Comparison of ENCODE assay signal across 21 cellular contexts in the genomic region with DNA sequence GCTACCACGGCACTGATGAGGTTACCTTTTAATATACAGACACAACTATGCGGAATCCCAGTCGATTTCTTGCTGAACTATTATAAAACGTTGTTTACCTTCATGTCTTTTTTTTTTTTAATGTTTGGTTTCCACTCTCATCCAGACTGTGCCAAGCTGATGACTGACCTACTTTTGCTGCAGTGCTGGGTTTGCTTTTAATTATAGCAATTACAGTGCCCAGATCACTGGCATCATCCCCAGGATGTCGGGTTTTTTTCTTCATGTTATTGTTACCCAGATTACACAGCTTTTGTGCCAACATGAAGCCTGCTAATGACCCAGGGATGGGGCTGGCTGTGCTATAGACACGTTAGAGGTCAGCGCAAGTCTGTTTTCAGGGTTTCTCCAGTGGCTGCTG.
DNase-seq lines count a peak whose midpoint lies in the region; TF ChIP-seq lines count a peak whose summit lies in the region.
"Had no signal": no experiment of that assay in that cellular context is flagged by ENCODE, and none has a peak within 500 bp of the region (broad histone marks: within the 10 kb centered on the region; RNA-seq: fewer than 3 reads in every experiment).

No MANE protein-coding gene starts in this region.

- H3K4me3 ChIP-seq in neural progenitor cell (no peak overlapping the region), transverse colon (no peak overlapping the region)
- H3K4me3 ChIP-seq: Peyer's patch, thoracic aorta had no signal

- H3K27me3 Mint-ChIP-seq in neural progenitor cell (ENCODE audit: insufficient read depth, low read depth): peaks cover 7% of the 10 kb centered on the region

- no peaks in the 10 kb centered on the region for H3K36me3 Mint-ChIP-seq in neural progenitor cell
- H3K36me3 Mint-ChIP-seq: activated CD4-positive, alpha-beta memory T cell treated with anti-CD3 and anti-CD28 coated beads for 36 hours; CD4-positive, alpha-beta memory T cell; naive B cell; stimulated activated memory B cell treated with anti-CD40 and anti-IgM and Interleukin-4, amounts not matched to agents 10 μg/mL and 1 μg/mL and 100 μg/mL, for 72 hours had no signal

- no peak for TF ChIP-seq POLR2A in transverse colon (IDR thresholded peaks at IDR 0.05)

- TF ChIP-seq CTCF in neural progenitor cell (IDR thresholded peaks at IDR 0.05) (no peak), transverse colon (IDR thresholded peaks at IDR 0.05) (no peak)

- no peaks in the 10 kb centered on the region for H3K9me3 ChIP-seq in neural progenitor cell (ENCODE audit: low read depth)
- H3K9me3 ChIP-seq in transverse colon: peaks cover 0 to 3% of the 10 kb centered on the region in 2 donors
- H3K9me3 ChIP-seq: thoracic aorta had no signal

- peak overlapping the region; percentile 54 for H3K4me2 ChIP-seq in neural progenitor cell

- no peaks in the 10 kb centered on the region for H4K20me1 ChIP-seq in neural progenitor cell (ENCODE audit: low read depth)

- no peaks in the 10 kb centered on the region for H3K79me2 ChIP-seq in neural progenitor cell (ENCODE audit: low read depth)
- H3K79me2 ChIP-seq: parathyroid adenoma had no signal

- in situ Hi-C loops in G401 (cut with HindIII; ENCODE audit: low sequenced_read_pairs) (no loop called here), transverse colon (cut with MboI; ENCODE audit: low pct_ligation_motif_present in 1 of 4, low pct_unique_long_range_greater_than_20kb in 1 of 4, low sequenced_read_pairs in 3 of 4) (loop anchor here in 1 of 4 donors (25.0 kb wide), 1 partner anchor 145 kb away; no protein-coding TSS in a partner anchor)

- H3F3A ChIP-seq in neural progenitor cell (ENCODE audit: low read depth): no peaks in the 10 kb centered on the region

- H3K36me3 ChIP-seq in neural progenitor cell (no peaks in the 10 kb centered on the region), transverse colon (no peaks in the 10 kb centered on the region)
- H3K36me3 ChIP-seq: Peyer's patch, thoracic aorta had no signal

- DNase-seq in G401 (ENCODE audit: low spot score): peak; percentile 66
- peak; percentile 89 to 95 for DNase-seq in NCI-H2081 (lab: John Stamatoyannopoulos, UW)
- DNase-seq in caudate nucleus (lab: John Stamatoyannopoulos, UW): peak in 3 of 61 donors; percentile 6 to 30 (median 16)
- DNase-seq in neural progenitor cell (ENCODE audit: low spot score): peak; percentile 46
- no peak for DNase-seq in SIG-M5 (lab: John Stamatoyannopoulos, UW)
- no peak for DNase-seq in transverse colon
- no peak for DNase-seq in OCI-M2 (lab: John Stamatoyannopoulos, UW; ENCODE audit: unreplicated experiment)
- DNase-seq: activated CD4-positive, alpha-beta memory T cell treated with anti-CD3 and anti-CD28 coated beads for 36 hours; activated naive CD4-positive, alpha-beta T cell; CD4-positive, alpha-beta memory T cell; central memory CD4-positive, alpha-beta T cell; DMS79 treated with DMSO at 0.1 percent for 48 hours; mesenchymal stem cell; naive B cell; NCI-H2227 treated with DMSO at 0.1 percent for 48 hours; NK-92 treated with Interleukin-12 subunit alpha and Interleukin-12 subunit beta, amount 100 ng/mL, for 24 hours; Peyer's patch had no signal

- 37 to 55% methylated on average over 5 to 7 of the region's 7 CpGs for WGBS in transverse colon (ENCODE audit: low coverage in 1 of 2), 2 donors

- no peak overlapping the region for H3K27ac Mint-ChIP-seq in neural progenitor cell
- H3K27ac Mint-ChIP-seq: activated CD4-positive, alpha-beta memory T cell treated with anti-CD3 and anti-CD28 coated beads for 36 hours; CD4-positive, alpha-beta memory T cell; naive B cell; stimulated activated memory B cell treated with anti-CD40 and anti-IgM and Interleukin-4, amounts not matched to agents 10 μg/mL and 1 μg/mL and 100 μg/mL, for 72 hours; T-helper 2 cell treated with Interferon-gamma antibody and Interleukin-4, amounts not matched to agents 5 μg/mL and 100 μg/mL, for 36 hours had no signal

- no peak overlapping the region for H3K4me3 Mint-ChIP-seq in neural progenitor cell
- H3K4me3 Mint-ChIP-seq: activated CD4-positive, alpha-beta memory T cell treated with anti-CD3 and anti-CD28 coated beads for 36 hours; CD4-positive, alpha-beta memory T cell; naive B cell; stimulated activated memory B cell treated with anti-CD40 and anti-IgM and Interleukin-4, amounts not matched to agents 10 μg/mL and 1 μg/mL and 100 μg/mL, for 72 hours; T-helper 2 cell treated with Interferon-gamma antibody and Interleukin-4, amounts not matched to agents 5 μg/mL and 100 μg/mL, for 36 hours had no signal

- no peak overlapping the region for H2AFZ ChIP-seq in neural progenitor cell (replicated peaks)
- H2AFZ ChIP-seq: parathyroid adenoma had no signal

- H3K27ac ChIP-seq in caudate nucleus (ENCODE audit: low read depth, low read length) (peak overlapping the region; percentile 46), neural progenitor cell (no peak overlapping the region), transverse colon (peak overlapping the region in 1 of 4 donors; percentile 23)
- H3K27ac ChIP-seq: parathyroid adenoma, thoracic aorta had no signal

- H3K9me3 Mint-ChIP-seq in neural progenitor cell: peaks cover 23% of the 10 kb centered on the region

- H3K4me1 Mint-ChIP-seq in neural progenitor cell: peaks cover 19% of the 10 kb centered on the region
- H3K4me1 Mint-ChIP-seq: CD4-positive, alpha-beta memory T cell; naive B cell; stimulated activated memory B cell treated with anti-CD40 and anti-IgM and Interleukin-4, amounts not matched to agents 10 μg/mL and 1 μg/mL and 100 μg/mL, for 72 hours had no signal

- peaks cover 20% of the 10 kb centered on the region for H3K4me1 ChIP-seq in neural progenitor cell
- H3K4me1 ChIP-seq in transverse colon: no peaks in the 10 kb centered on the region
- H3K4me1 ChIP-seq: parathyroid adenoma, Peyer's patch had no signal

- intact Hi-C loops in transverse colon (cut with DNase I; ENCODE audit: low total_unique reads): no loop called here

- no peak overlapping the region for H3K9ac ChIP-seq in neural progenitor cell
- H3K9ac ChIP-seq: parathyroid adenoma had no signal

- H3K27me3 ChIP-seq in neural progenitor cell: no peaks in the 10 kb centered on the region
- no peaks in the 10 kb centered on the region for H3K27me3 ChIP-seq in transverse colon
- H3K27me3 ChIP-seq: Peyer's patch had no signal

- TF ChIP-seq EP300 in transverse colon (IDR thresholded peaks at IDR 0.05; ENCODE audit: low read depth): no peak

Comparison
In these comparisons a context has a peak if more than half of its experiments do, and no peak if none do; other contexts are left out.
1. DNase-seq: peak in G401 (single experiment), NCI-H2081 (2 of 2) and neural progenitor cell (single experiment); none in SIG-M5 (single experiment), transverse colon (single experiment) and OCI-M2 (single experiment).